In genomic region chr20:60764771-60765170, GRCh38 we compare ENCODE assay signal across 8 cellular contexts.
"Had no signal": no experiment of that assay in that cellular context is flagged by ENCODE, and none has a peak within 500 bp of the region (broad histone marks: within the 10 kb centered on the region; RNA-seq: fewer than 3 reads in every experiment).

No MANE protein-coding gene starts in this region.

- H2AFZ ChIP-seq: GM23248 had no signal

- H3K27ac ChIP-seq: GM23248 had no signal

- H3K4me1 ChIP-seq: HAP-1 had no signal

- ATAC-seq: HCT116 had no signal

- H3K9ac ChIP-seq: GM23248 had no signal

- H3K9me3 ChIP-seq: HAP-1 had no signal

- H3K4me3 ChIP-seq: GM23248, HAP-1 had no signal

- H3K36me3 ChIP-seq: HAP-1 had no signal

- DNase-seq: GM23248, GOT3, H7, HFFc6, IMR-90, KG1 had no signal
